ENCODE assay signal across 12 cellular contexts in genomic region chr2:219912530-219912929, GRCh38.
DNase-seq lines count a peak whose midpoint lies in the region; ATAC-seq and TF ChIP-seq lines count a peak whose summit lies in the region.
"Had no signal": no experiment of that assay in that cellular context is flagged by ENCODE, and none has a peak within 500 bp of the region (broad histone marks: within the 10 kb centered on the region; RNA-seq: fewer than 3 reads in every experiment).

No MANE protein-coding gene starts in this region.

- in situ Hi-C loops in T47D (cut with HindIII; ENCODE audit: low pct_unique_long_range_greater_than_20kb, low sequenced_read_pairs): no loop called here

- no peak overlapping the region for H3K27ac ChIP-seq in mesendoderm (ENCODE audit: low read depth, low read length)
- no peak overlapping the region for H3K27ac ChIP-seq in aorta (ENCODE audit: low read depth in 1 of 2, low read length in 2 of 2)

- TF ChIP-seq CTCF in MCF 10A (IDR thresholded peaks at IDR 0.05; ENCODE audit: unreplicated experiment) (no peak), epithelial cell of proximal tubule (conservative IDR thresholded peaks at IDR 0.05; ENCODE audit: low read depth, low read length) (peak; percentile 28)

- no peak overlapping the region for H3K4me2 ChIP-seq in mesendoderm (ENCODE audit: low read length)

- no peak overlapping the region for H2BK5ac ChIP-seq in mesendoderm (ENCODE audit: low read length)

- H3K4me1 ChIP-seq in mesendoderm (ENCODE audit: control insufficient read depth, low read depth, low read length) (peaks cover 13% of the 10 kb centered on the region), aorta (ENCODE audit: control insufficient read depth in 1 of 2, insufficient read depth in 2 of 2, low read length in 2 of 2) (no peaks in the 10 kb centered on the region)

- no peaks in the 10 kb centered on the region for H3K27me3 Mint-ChIP-seq in MCF 10A (ENCODE audit: insufficient read depth, unreplicated experiment)
- no peaks in the 10 kb centered on the region for H3K27me3 Mint-ChIP-seq in activated naive CD8-positive, alpha-beta T cell treated with anti-CD3 and anti-CD28 coated beads, Interleukin-2, amount 50 U/mL, for 24 hours

- peak overlapping the region; percentile 52 for H3K18ac ChIP-seq in mesendoderm (ENCODE audit: low read length)

- no peaks in the 10 kb centered on the region for H3K4me1 Mint-ChIP-seq in MCF 10A (ENCODE audit: insufficient read depth, unreplicated experiment)
- H3K4me1 Mint-ChIP-seq in activated naive CD8-positive, alpha-beta T cell treated with anti-CD3 and anti-CD28 coated beads, Interleukin-2, amount 50 U/mL, for 24 hours: no peaks in the 10 kb centered on the region
- H3K4me1 Mint-ChIP-seq: naive thymus-derived CD4-positive, alpha-beta T cell; T-helper 17 cell had no signal

- H3K23ac ChIP-seq in mesendoderm (ENCODE audit: low read length): no peak overlapping the region

- H3K4me3 ChIP-seq in epithelial cell of proximal tubule (ENCODE audit: low read depth, low read length) (no peak overlapping the region), mesendoderm (ENCODE audit: low read length) (no peak overlapping the region), aorta (ENCODE audit: low read length in 2 of 2) (no peak overlapping the region)

- H2BK15ac ChIP-seq in mesendoderm (replicated peaks; ENCODE audit: low read depth): no peak overlapping the region

- no peaks in the 10 kb centered on the region for H3K79me2 ChIP-seq in mesendoderm (ENCODE audit: control insufficient read depth, insufficient read depth, low read length)

- no peaks in the 10 kb centered on the region for H3K79me1 ChIP-seq in mesendoderm (ENCODE audit: low read length)

- H4K5ac ChIP-seq in mesendoderm (ENCODE audit: low read length): no peak overlapping the region

- H2BK120ac ChIP-seq in mesendoderm (ENCODE audit: low read depth, low read length): no peak overlapping the region

- CTCF ChIA-PET in MCF 10A (lab: Yijun Ruan, JAX): no interaction called here

- no peaks in the 10 kb centered on the region for H3K9me3 ChIP-seq in aorta (ENCODE audit: control insufficient read depth, low read length)

- BruUV-seq in MCF 10A (replicated peaks; lab: Mats Ljungman, UMichigan): no TSS peak

- H3K9me3 Mint-ChIP-seq in MCF 10A (ENCODE audit: unreplicated experiment): no peaks in the 10 kb centered on the region
- H3K9me3 Mint-ChIP-seq in activated naive CD8-positive, alpha-beta T cell treated with anti-CD3 and anti-CD28 coated beads, Interleukin-2, amount 50 U/mL, for 24 hours: no peaks in the 10 kb centered on the region
- H3K9me3 Mint-ChIP-seq: activated T-helper 1 cell treated with anti-CD3 and anti-CD28 coated beads, Interleukin-12 subunit alpha, Interleukin-12 subunit beta, Interleukin-2, Interleukin-4 antibody, amounts not matched to agents 30 ng/mL and 10 ng/mL and 1 ng/mL, durations not matched to agents 14 hours and 24 hours and 36 hours had no signal

- H3K36me3 Mint-ChIP-seq in MCF 10A (ENCODE audit: insufficient read depth, unreplicated experiment): no peaks in the 10 kb centered on the region
- H3K36me3 Mint-ChIP-seq in activated naive CD8-positive, alpha-beta T cell treated with anti-CD3 and anti-CD28 coated beads, Interleukin-2, amount 50 U/mL, for 24 hours (ENCODE audit: low read depth): no peaks in the 10 kb centered on the region
- H3K36me3 Mint-ChIP-seq: naive thymus-derived CD4-positive, alpha-beta T cell had no signal

- ATAC-seq in aorta (ENCODE audit: low FRiP score): peak; percentile 82
- ATAC-seq in activated naive CD8-positive, alpha-beta T cell treated with anti-CD3 and anti-CD28 coated beads, Interleukin-2, amount 50 U/mL, for 24 hours: no peak
- ATAC-seq in HG02588 (IDR thresholded peaks at IDR 0.05; ENCODE audit: unreplicated experiment): no peak
- ATAC-seq: naive thymus-derived CD4-positive, alpha-beta T cell; T-helper 17 cell had no signal

- intact Hi-C loops in MCF 10A (cut with micrococcal nuclease) (no loop called here), aorta (cut with DNase I) (no loop called here)

- H3K4ac ChIP-seq in mesendoderm (ENCODE audit: low read depth, low read length): no peak overlapping the region

- H3K27me3 ChIP-seq in mesendoderm (ENCODE audit: insufficient read depth, low read length, poor library complexity) (no peaks in the 10 kb centered on the region), aorta (ENCODE audit: control insufficient read depth in 1 of 2, insufficient read depth in 2 of 2, low read length in 1 of 2) (no peaks in the 10 kb centered on the region)

- no peak overlapping the region for H2AK5ac ChIP-seq in mesendoderm (ENCODE audit: low read length)

- DNase-seq in T47D (ENCODE audit: low read depth in 1 of 2, low spot score in 1 of 2): peak; percentile 20 to 35
- DNase-seq in MCF 10A (ENCODE audit: unreplicated experiment): no peak
- no peak for DNase-seq in epithelial cell of proximal tubule (ENCODE audit: low read depth)
- DNase-seq in mesendoderm: peak; percentile 67
- no peak for DNase-seq in aorta
- DNase-seq in activated naive CD8-positive, alpha-beta T cell treated with anti-CD3 and anti-CD28 coated beads, Interleukin-2, amount 50 U/mL, for 24 hours: no peak
- DNase-seq in NCI-H524 treated with DMSO at 0.1 percent for 48 hours (lab: John Stamatoyannopoulos, UW): no peak
- DNase-seq: erythroblast; naive thymus-derived CD4-positive, alpha-beta T cell; T-helper 17 cell had no signal

- no peak overlapping the region for H3K27ac Mint-ChIP-seq in MCF 10A (ENCODE audit: low read depth, unreplicated experiment)
- no peak overlapping the region for H3K27ac Mint-ChIP-seq in activated naive CD8-positive, alpha-beta T cell treated with anti-CD3 and anti-CD28 coated beads, Interleukin-2, amount 50 U/mL, for 24 hours
- H3K27ac Mint-ChIP-seq: activated T-helper 1 cell treated with anti-CD3 and anti-CD28 coated beads, Interleukin-12 subunit alpha, Interleukin-12 subunit beta, Interleukin-2, Interleukin-4 antibody, amounts not matched to agents 30 ng/mL and 10 ng/mL and 1 ng/mL, durations not matched to agents 14 hours and 24 hours and 36 hours; naive thymus-derived CD4-positive, alpha-beta T cell; T-helper 17 cell had no signal

- POLR2A ChIA-PET in MCF 10A (lab: Yijun Ruan, JAX): no interaction called here

- WGBS in mesendoderm (ENCODE audit: extremely low coverage, insufficient coverage, low lambda C conversion rate): no CpG with 5 or more reads among the region's 6 CpGs
- WGBS in aorta, 2 donors: 4 to 8% methylated on average over 6 of the region's 6 CpGs

- no peak overlapping the region for H3K56ac ChIP-seq in mesendoderm (ENCODE audit: low read length)

- H4K8ac ChIP-seq in mesendoderm (ENCODE audit: low read depth, low read length): no peak overlapping the region

- no peak overlapping the region for H3K4me3 Mint-ChIP-seq in MCF 10A (ENCODE audit: unreplicated experiment)
- no peak overlapping the region for H3K4me3 Mint-ChIP-seq in activated naive CD8-positive, alpha-beta T cell treated with anti-CD3 and anti-CD28 coated beads, Interleukin-2, amount 50 U/mL, for 24 hours
- H3K4me3 Mint-ChIP-seq: activated T-helper 1 cell treated with anti-CD3 and anti-CD28 coated beads, Interleukin-12 subunit alpha, Interleukin-12 subunit beta, Interleukin-2, Interleukin-4 antibody, amounts not matched to agents 30 ng/mL and 10 ng/mL and 1 ng/mL, durations not matched to agents 14 hours and 24 hours and 36 hours; naive thymus-derived CD4-positive, alpha-beta T cell; T-helper 17 cell had no signal

- H3K9ac ChIP-seq in mesendoderm (ENCODE audit: low read length): no peak overlapping the region

- H3K36me3 ChIP-seq in mesendoderm (ENCODE audit: control insufficient read depth, insufficient read depth, low read length) (no peaks in the 10 kb centered on the region), aorta (ENCODE audit: control insufficient read depth in 1 of 2, insufficient read depth in 2 of 2, low read length in 1 of 2) (no peaks in the 10 kb centered on the region)

Comparison
In these comparisons a context has a peak if more than half of its experiments do, and no peak if none do; other contexts are left out.
1. DNase-seq: peak in T47D (2 of 2) and mesendoderm (single experiment); none in MCF 10A (single experiment), epithelial cell of proximal tubule (single experiment), aorta (0 of 2), activated naive CD8-positive, alpha-beta T cell treated with anti-CD3 and anti-CD28 coated beads, Interleukin-2, amount 50 U/mL, for 24 hours (single experiment) and NCI-H524 treated with DMSO at 0.1 percent for 48 hours (single experiment).